ENCODE assay signal across 8 cellular contexts in genomic region chr17:67717192-67717623, GRCh38. TPM values are rescaled to one million over a fixed set of nuclear protein-coding genes. Genes with fewer than 3 reads are reported as not detected.
A peak's percentile ranks its signal among the peaks of the same experiment; 100 is the strongest.
DNase-seq lines count a peak whose midpoint lies in the region; ATAC-seq, FAIRE-seq and TF ChIP-seq lines count a peak whose summit lies in the region.

No MANE protein-coding gene starts in this region.

- POLR2A ChIA-PET in BJ (lab: Charles Lee) = interaction anchor here (0.5 kb wide), 1 partner anchor 472 kb away, joined by 5 read pairs; the partner anchor contains the start of gene HELZ

- no peak for FAIRE-seq in bronchial epithelial cell (lab: Jason Lieb, UNC)

- intact Hi-C loops in mucosa of descending colon (cut with DNase I, micrococcal nuclease) = no loop called here

- peak overlapping the region; percentile 87 for H3K27ac ChIP-seq in HL-60 (replicated peaks)

- peaks cover 13% of the 10 kb centered on the region for H3K4me1 ChIP-seq in mucosa of descending colon (ENCODE audit: low read depth)

- H3K27me3 ChIP-seq in BJ (ENCODE audit: control insufficient read depth, insufficient read depth, low read length) = no peaks in the 10 kb centered on the region
- no peaks in the 10 kb centered on the region for H3K27me3 ChIP-seq in HL-60 (ENCODE audit: insufficient read depth, poor library complexity, severe bottlenecking)
- no peaks in the 10 kb centered on the region for H3K27me3 ChIP-seq in bronchial epithelial cell (ENCODE audit: control insufficient read depth, insufficient read depth, low read length)

- peaks cover 5% of the 10 kb centered on the region for H3K36me3 ChIP-seq in BJ (ENCODE audit: control insufficient read depth, insufficient read depth, low read length)
- peaks cover 11% of the 10 kb centered on the region for H3K36me3 ChIP-seq in bronchial epithelial cell (ENCODE audit: control insufficient read depth, insufficient read depth, low read length)
- H3K36me3 ChIP-seq in mucosa of descending colon (ENCODE audit: low read depth) = peaks cover 6% of the 10 kb centered on the region

- peak overlapping the region; percentile 43 for H3K4me3 ChIP-seq in BJ (ENCODE audit: low read depth, low read length)
- H3K4me3 ChIP-seq in HL-60 (replicated peaks; ENCODE audit: insufficient read depth, low read length) = peak overlapping the region; percentile 41
- peak overlapping the region; percentile 75 for H3K4me3 ChIP-seq in bronchial epithelial cell (ENCODE audit: low read depth, low read length)
- H3K4me3 ChIP-seq in mucosa of descending colon = peak overlapping the region; percentile 93

- DNase-seq in BJ (ENCODE audit: low read depth) (no peak), HL-60 (ENCODE audit: low read depth in 1 of 2, low spot score in 1 of 2) (no peak), bronchial epithelial cell (ENCODE audit: low read depth) (no peak), mucosa of descending colon (no peak), NCI-H1105 (lab: John Stamatoyannopoulos, UW) (no peak), NCI-H226 (no peak)

- H3K9me3 ChIP-seq in mucosa of descending colon = no peaks in the 10 kb centered on the region

- ATAC-seq in mucosa of descending colon (no peak), HG03571 (IDR thresholded peaks at IDR 0.05; ENCODE audit: unreplicated experiment) (no peak), GM18867 (IDR thresholded peaks at IDR 0.05; ENCODE audit: unreplicated experiment) (no peak)

- CTCF ChIA-PET in BJ (lab: Yijun Ruan, JAX) = interaction anchor here (0.7 to 1.0 kb wide), 4 partner anchors 9 to 35 kb away, joined by 3 to 4 read pairs (median 4); no protein-coding TSS in a partner anchor

- TF ChIP-seq CTCF in BJ (IDR thresholded peaks at IDR 0.05; ENCODE audit: insufficient read depth, low read depth, low read length) = no peak
- TF ChIP-seq CTCF in HL-60 (IDR thresholded peaks at IDR 0.05; ENCODE audit: insufficient read depth, low read length) = no peak
- TF ChIP-seq CTCF in bronchial epithelial cell (IDR thresholded peaks at IDR 0.05; ENCODE audit: insufficient read depth, low read length, severe bottlenecking) = no peak
- no peak for TF ChIP-seq CTCF in mucosa of descending colon (IDR thresholded peaks at IDR 0.05)

RNA-seq across cellular contexts. Expression of gene NOL11, which starts 0.5 kb away (rescaled TPM):
- 18.0 and 32.2 TPM in 2 replicates for polyA plus RNA-seq in BJ (2011; rRNA removed)
- polyA minus RNA-seq in BJ (2011; rRNA and poly(A)+ RNA removed) = 15.6 and 16.9 TPM in 2 replicates
- total RNA-seq in bronchial epithelial cell = 27.0 and 29.2 TPM in 2 replicates
- total RNA-seq in mucosa of descending colon = 10 to 100 TPM; 34.9 to 37.1 (median 35.1) TPM

Comparison
In these comparisons a context has a peak if more than half of its experiments do, and no peak if none do; other contexts are left out.
1. H3K4me3 ChIP-seq: peak in every context shown above with its lines; median percentile 93 in mucosa of descending colon; 75 in bronchial epithelial cell; 43 in BJ; 41 in HL-60.